20 cellular contexts compared by ENCODE assay signal in the genomic region with DNA sequence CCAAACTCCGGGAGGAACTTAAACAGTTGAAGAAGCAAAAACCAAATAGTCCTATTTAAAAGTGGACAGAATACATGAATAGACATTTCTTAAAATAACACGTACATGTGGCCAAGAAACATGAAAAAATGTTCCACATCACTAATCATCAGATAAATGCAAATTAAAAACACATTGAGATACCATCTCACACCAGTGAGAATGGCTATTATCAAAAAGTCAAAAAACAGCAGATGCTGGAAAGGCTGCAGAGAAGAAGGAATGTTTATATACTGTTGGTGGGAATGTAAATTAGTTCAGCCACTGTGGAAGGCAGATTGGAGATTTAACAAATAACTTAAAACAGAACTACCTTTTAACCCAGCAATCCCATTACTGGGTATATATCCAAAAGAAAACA.
A peak's percentile ranks its signal among the peaks of the same experiment; 100 is the strongest.
DNase-seq lines count a peak whose midpoint lies in the region; ATAC-seq and TF ChIP-seq lines count a peak whose summit lies in the region.
"Had no signal": no experiment of that assay in that cellular context is flagged by ENCODE, and none has a peak within 500 bp of the region (broad histone marks: within the 10 kb centered on the region; RNA-seq: fewer than 3 reads in every experiment).

No MANE protein-coding gene starts in this region.

- peaks cover 14% of the 10 kb centered on the region for H3K9me3 Mint-ChIP-seq in activated T-cell treated with anti-CD3 and anti-CD28 coated beads, Interleukin-2, amount 50 U/mL, for 4 hours

- H3K4me1 Mint-ChIP-seq in activated T-cell treated with anti-CD3 and anti-CD28 coated beads, Interleukin-2, amount 50 U/mL, for 4 hours (ENCODE audit: low read depth), result no peaks in the 10 kb centered on the region
- H3K4me1 Mint-ChIP-seq: B cell; CD14-positive monocyte; CD4-positive, alpha-beta memory T cell; CD4-positive, CD25-positive, alpha-beta regulatory T cell; CD8-positive, alpha-beta memory T cell had no signal

- DNase-seq in DMS 273 (lab: John Stamatoyannopoulos, UW; ENCODE audit: unreplicated experiment) (peak; percentile 3), SK-N-DZ (ENCODE audit: low spot score) (peak; percentile 8), C1 segment of cervical spinal cord (lab: John Stamatoyannopoulos, UW) (no peak)
- no peak for DNase-seq in activated T-cell treated with anti-CD3 and anti-CD28 coated beads, Interleukin-2, amount 50 U/mL, for 4 hours
- DNase-seq: AML-193; CD4-positive, alpha-beta memory T cell; CD4-positive, CD25-positive, alpha-beta regulatory T cell; CD8-positive, alpha-beta memory T cell; COR-L47; DMS153; DMS53; DMS79; DND-41; EL; GDM1 had no signal

- no peaks in the 10 kb centered on the region for H3K36me3 Mint-ChIP-seq in activated T-cell treated with anti-CD3 and anti-CD28 coated beads, Interleukin-2, amount 50 U/mL, for 4 hours (ENCODE audit: insufficient read depth)
- H3K36me3 Mint-ChIP-seq: CD14-positive monocyte; CD4-positive, alpha-beta memory T cell; CD4-positive, CD25-positive, alpha-beta regulatory T cell; CD8-positive, alpha-beta memory T cell had no signal

- H3K27me3 Mint-ChIP-seq in activated T-cell treated with anti-CD3 and anti-CD28 coated beads, Interleukin-2, amount 50 U/mL, for 4 hours (ENCODE audit: low read depth), result no peaks in the 10 kb centered on the region
- H3K27me3 Mint-ChIP-seq: B cell; CD4-positive, alpha-beta memory T cell; CD4-positive, CD25-positive, alpha-beta regulatory T cell; CD8-positive, alpha-beta memory T cell had no signal

- no peak overlapping the region for H3K4me3 Mint-ChIP-seq in activated T-cell treated with anti-CD3 and anti-CD28 coated beads, Interleukin-2, amount 50 U/mL, for 4 hours
- H3K4me3 Mint-ChIP-seq: B cell; CD14-positive monocyte; CD4-positive, alpha-beta memory T cell; CD4-positive, CD25-positive, alpha-beta regulatory T cell; CD8-positive, alpha-beta memory T cell had no signal

- no peak for ATAC-seq in SK-N-SH treated with all-trans-retinoic acid at 6 μM for 48 hours
- no peak for ATAC-seq in activated T-cell treated with anti-CD3 and anti-CD28 coated beads, Interleukin-2, amount 50 U/mL, for 4 hours
- ATAC-seq: A549, GM12878 had no signal

TF ChIP-seq in SK-N-SH treated with all-trans-retinoic acid at 6 μM for 48 hours, 23 proteins besides CTCF, POLR2A, EP300 and RAD21:
- TF ChIP-seq GLIS3 (CRISPR knock-in tag; IDR thresholded peaks at IDR 0.05) (no peak), ZFP30 (CRISPR knock-in tag; IDR thresholded peaks at IDR 0.05) (no peak), TCF4 (CRISPR knock-in tag; IDR thresholded peaks at IDR 0.05; ENCODE audit: borderline replicate concordance) (peak; percentile 83; the same call in 1 of the 2 replicates)
- TF ChIP-seq, protein P1, sequence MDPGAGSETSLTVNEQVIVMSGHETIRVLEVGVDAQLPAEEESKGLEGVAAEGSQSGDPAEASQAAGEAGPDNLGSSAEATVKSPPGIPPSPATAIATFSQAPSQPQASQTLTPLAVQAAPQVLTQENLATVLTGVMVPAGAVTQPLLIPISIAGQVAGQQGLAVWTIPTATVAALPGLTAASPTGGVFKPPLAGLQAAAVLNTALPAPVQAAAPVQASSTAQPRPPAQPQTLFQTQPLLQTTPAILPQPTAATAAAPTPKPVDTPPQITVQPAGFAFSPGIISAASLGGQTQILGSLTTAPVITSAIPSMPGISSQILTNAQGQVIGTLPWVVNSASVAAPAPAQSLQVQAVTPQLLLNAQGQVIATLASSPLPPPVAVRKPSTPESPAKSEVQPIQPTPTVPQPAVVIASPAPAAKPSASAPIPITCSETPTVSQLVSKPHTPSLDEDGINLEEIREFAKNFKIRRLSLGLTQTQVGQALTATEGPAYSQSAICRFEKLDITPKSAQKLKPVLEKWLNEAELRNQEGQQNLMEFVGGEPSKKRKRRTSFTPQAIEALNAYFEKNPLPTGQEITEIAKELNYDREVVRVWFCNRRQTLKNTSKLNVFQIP (CRISPR knock-in tag; IDR thresholded peaks at IDR 0.05; ENCODE audit: borderline replicate concordance, low read depth), result no peak

Comparison
In these comparisons a context has a peak if more than half of its experiments do, and no peak if none do; other contexts are left out.
1. DNase-seq: peak in DMS 273 (single experiment) and SK-N-DZ (single experiment); none in C1 segment of cervical spinal cord (0 of 14) and activated T-cell treated with anti-CD3 and anti-CD28 coated beads, Interleukin-2, amount 50 U/mL, for 4 hours (single experiment).